Comparison of ENCODE assay signal across 1 cellular context in the genomic region with DNA sequence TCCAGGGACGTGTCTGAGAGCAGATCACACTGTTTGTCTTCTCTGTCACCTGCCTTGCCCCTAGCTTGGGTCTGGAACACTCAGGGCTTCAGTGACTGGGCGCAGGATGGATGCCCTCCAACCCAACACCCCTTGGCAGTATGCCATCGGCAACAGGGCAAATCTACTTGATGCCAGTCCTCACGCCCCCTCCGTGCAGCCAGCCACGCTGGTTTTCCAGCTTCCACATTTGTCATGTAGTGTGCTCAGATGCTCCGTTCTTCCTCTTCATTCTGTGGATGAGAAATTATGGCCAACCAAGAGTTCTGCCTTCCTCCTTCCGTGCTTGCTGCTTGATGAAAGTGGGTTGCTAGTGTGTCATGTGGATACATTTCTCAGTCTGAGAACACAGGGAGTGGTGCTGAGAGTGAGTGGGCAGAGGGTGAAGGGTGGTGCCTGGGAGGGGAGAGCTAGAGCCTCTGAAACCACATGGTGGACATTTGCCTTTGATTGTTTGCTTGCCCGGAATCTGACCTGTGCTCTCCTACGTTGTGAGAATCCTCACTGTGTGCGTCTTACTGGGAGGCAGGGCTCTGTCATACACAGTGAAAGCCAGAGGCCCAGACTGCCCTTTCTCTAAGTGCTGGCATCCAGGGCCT.
TF ChIP-seq lines count a peak whose summit lies in the region.

No MANE protein-coding gene starts in this region.

TF ChIP-seq in H1, 55 proteins besides CTCF, POLR2A, EP300 and RAD21:
- no peak for TF ChIP-seq GABPA (IDR thresholded peaks at IDR 0.05; ENCODE audit: borderline replicate concordance, insufficient read depth, low read length)
- TF ChIP-seq RNF2 (IDR thresholded peaks at IDR 0.05; ENCODE audit: borderline replicate concordance, low read depth, low read length, missing control alignments, poor library complexity, severe bottlenecking) = no peak
- no peak for TF ChIP-seq CTBP2 (IDR thresholded peaks at IDR 0.05; ENCODE audit: borderline replicate concordance, insufficient read depth, insufficient read length, low read length)
